In the genomic region with DNA sequence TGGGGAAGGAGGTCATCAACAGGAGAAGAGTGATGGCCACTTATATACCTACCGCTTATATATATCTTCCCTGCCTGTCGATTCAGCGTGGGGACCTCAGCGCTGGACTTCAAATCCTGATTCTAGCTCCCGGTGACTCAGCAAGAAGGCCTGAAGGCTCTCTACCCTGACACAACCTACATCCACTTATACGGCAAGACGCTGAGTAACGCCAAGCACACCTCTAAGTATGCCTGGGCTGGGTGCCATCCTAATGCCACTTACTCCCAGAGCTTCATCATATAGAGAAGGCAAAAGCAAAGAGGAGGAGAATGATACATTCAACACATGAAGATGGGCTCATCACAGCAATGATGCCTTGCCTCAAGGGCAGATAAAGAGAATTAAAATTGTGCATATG, we compare ENCODE assay signal across 17 cellular contexts.
"Had no signal": no experiment of that assay in that cellular context is flagged by ENCODE, and none has a peak within 500 bp of the region (broad histone marks: within the 10 kb centered on the region; RNA-seq: fewer than 3 reads in every experiment).

No MANE protein-coding gene starts in this region.

- H3K27ac ChIP-seq: KMS-11 had no signal

- H3K4me1 Mint-ChIP-seq: T-cell had no signal

- ATAC-seq: T-cell had no signal

- H3K9me3 ChIP-seq: SK-N-SH had no signal

- H3K9me3 Mint-ChIP-seq: T-cell had no signal

- H3K27ac Mint-ChIP-seq: T-cell had no signal

- H3K36me3 Mint-ChIP-seq: T-cell had no signal

- DNase-seq: Kasumi-1, NCI-H1092, NCI-H1417 treated with DMSO at 0.1 percent for 48 hours, NCI-H146, NCI-H1694 treated with DMSO at 0.1 percent for 48 hours, NCI-H1930, NCI-H2107, NCI-H2227 treated with DMSO at 0.1 percent for 48 hours, NCI-H446, NCI-H524 treated with DMSO at 0.1 percent for 48 hours, NCI-H774, RPMI8226, SHP77, SK-N-SH, SW 1271, T-cell had no signal

- H3K4me3 Mint-ChIP-seq: T-cell had no signal
